Comparison of ENCODE assay signal across 12 cellular contexts in the genomic region with DNA sequence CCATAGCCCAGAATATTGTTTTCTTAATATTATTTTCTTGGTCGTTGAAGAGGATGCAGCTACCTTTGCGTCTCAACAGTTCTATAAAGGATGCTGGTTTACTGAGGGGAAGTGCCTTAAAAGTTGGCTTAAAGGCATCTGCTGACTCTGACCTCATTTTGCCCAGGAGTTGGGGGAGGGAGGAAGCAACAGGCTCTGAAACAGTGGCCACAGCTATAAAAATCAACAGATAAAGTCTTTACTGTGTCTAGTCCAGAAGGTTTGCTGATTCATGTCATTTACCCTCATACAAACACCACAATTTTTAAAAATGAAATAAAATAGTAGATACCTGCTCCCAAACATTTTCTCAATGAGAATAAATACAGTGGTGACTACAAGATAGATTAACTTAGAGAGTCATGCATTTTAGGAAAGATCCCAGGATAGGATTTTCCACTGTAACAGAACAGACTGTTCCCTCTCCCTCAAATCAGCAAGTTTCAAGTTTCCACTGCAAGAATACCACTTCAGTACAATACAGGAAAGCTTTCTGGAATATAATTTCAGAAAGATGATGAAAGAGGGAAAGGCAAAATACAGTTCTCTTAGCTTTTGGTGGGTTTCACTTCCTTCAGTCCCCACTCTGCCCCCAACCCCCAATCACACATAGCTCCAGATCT. TPM values are rescaled to one million over a fixed set of nuclear protein-coding genes. Genes with fewer than 3 reads are reported as not detected.
DNase-seq lines count a peak whose midpoint lies in the region; ATAC-seq and TF ChIP-seq lines count a peak whose summit lies in the region.
"Had no signal": no experiment of that assay in that cellular context is flagged by ENCODE, and none has a peak within 500 bp of the region (broad histone marks: within the 10 kb centered on the region; RNA-seq: fewer than 3 reads in every experiment).

No MANE protein-coding gene starts in this region.

- DNase-seq in ELF-1 (ENCODE audit: low read depth, low spot score): peak; percentile 44
- peak; percentile 18 to 34 for DNase-seq in Kasumi-1 (lab: John Stamatoyannopoulos, UW)
- DNase-seq in astrocyte of the spinal cord (ENCODE audit: low read depth, low spot score): peak; percentile 33
- DNase-seq in nephron progenitor cell: no peak
- DNase-seq in trophoblast cell: no peak
- DNase-seq in effector memory CD8-positive, alpha-beta T cell: no peak
- no peak for DNase-seq in Ammon's horn (ENCODE audit: low spot score)
- no peak for DNase-seq in left colon
- DNase-seq: activated CD4-positive, alpha-beta T cell treated with anti-CD3 and anti-CD28 coated beads, Interleukin-2, amount 50 U/mL, for 1 hour; pancreas; stimulated activated CD8-positive, alpha-beta memory T cell treated with anti-CD3 and anti-CD28 coated beads, Interleukin-4, amount 100 ng/mL, for 48 hours had no signal

- no peaks in the 10 kb centered on the region for H3K79me2 ChIP-seq in trophoblast cell (ENCODE audit: control insufficient read depth, insufficient read depth, low read length, poor library complexity)

- intact Hi-C loops in left colon (cut with DNase I, micrococcal nuclease): no loop called here

- no peak overlapping the region for H3K4me2 ChIP-seq in trophoblast cell (ENCODE audit: low read length)

- H3K4me3 ChIP-seq in astrocyte of the spinal cord (ENCODE audit: low read depth, low read length): no peak overlapping the region
- H3K4me3 ChIP-seq in trophoblast cell (ENCODE audit: low read depth, low read length): no peak overlapping the region
- H3K4me3 ChIP-seq: cardiac muscle cell had no signal

- no CpG with 5 or more reads among the region's 2 CpGs for WGBS in trophoblast cell (ENCODE audit: extremely low coverage, insufficient coverage, insufficient read length)

- H3K36me3 Mint-ChIP-seq in nephron progenitor cell (ENCODE audit: low read depth): peaks cover 25% of the 10 kb centered on the region
- H3K36me3 Mint-ChIP-seq in effector memory CD8-positive, alpha-beta T cell (ENCODE audit: insufficient read depth): no peaks in the 10 kb centered on the region

- H3K14ac ChIP-seq in trophoblast cell (ENCODE audit: low read length): no peak overlapping the region

- H3K27me3 ChIP-seq in trophoblast cell (ENCODE audit: insufficient read depth, low read length): no peaks in the 10 kb centered on the region
- H3K27me3 ChIP-seq: cardiac muscle cell, pancreas had no signal

- no peak overlapping the region for H3K27ac ChIP-seq in trophoblast cell (ENCODE audit: low read depth, low read length)
- H3K27ac ChIP-seq: cardiac muscle cell, pancreas had no signal

- TF ChIP-seq CTCF in astrocyte of the spinal cord (IDR thresholded peaks at IDR 0.05; ENCODE audit: low read depth, low read length) (no peak), nephron progenitor cell (IDR thresholded peaks at IDR 0.05) (no peak)

- H4K91ac ChIP-seq in trophoblast cell (ENCODE audit: low read depth, low read length): no peak overlapping the region

- H2BK5ac ChIP-seq in trophoblast cell (ENCODE audit: low read depth, low read length, poor library complexity): no peak overlapping the region

- peak overlapping the region; percentile 27 for H3K27ac Mint-ChIP-seq in nephron progenitor cell
- H3K27ac Mint-ChIP-seq in effector memory CD8-positive, alpha-beta T cell: no peak overlapping the region

- H3K79me1 ChIP-seq in trophoblast cell (ENCODE audit: low read length): no peaks in the 10 kb centered on the region

- H3K27me3 Mint-ChIP-seq in nephron progenitor cell (ENCODE audit: low read depth, poor library complexity): peaks cover 3% of the 10 kb centered on the region
- H3K27me3 Mint-ChIP-seq in effector memory CD8-positive, alpha-beta T cell: peaks cover 12 to 14% of the 10 kb centered on the region in 2 donors

- H3K4me1 ChIP-seq in trophoblast cell (ENCODE audit: control insufficient read depth in 1 of 2, insufficient read depth in 2 of 2, low read length in 2 of 2): no peaks in the 10 kb centered on the region
- H3K4me1 ChIP-seq: pancreas had no signal

- no peaks in the 10 kb centered on the region for H3K36me3 ChIP-seq in trophoblast cell (ENCODE audit: control insufficient read depth in 1 of 2, insufficient read depth in 2 of 2, low read length in 2 of 2)
- H3K36me3 ChIP-seq: cardiac muscle cell, pancreas had no signal

- peak overlapping the region; percentile 93 for H3K4me3 Mint-ChIP-seq in nephron progenitor cell
- H3K4me3 Mint-ChIP-seq in effector memory CD8-positive, alpha-beta T cell: no peak overlapping the region

- no peak overlapping the region for H3K4ac ChIP-seq in trophoblast cell (ENCODE audit: low read depth, low read length)

- peaks cover 59% of the 10 kb centered on the region for H3K9me3 Mint-ChIP-seq in nephron progenitor cell
- H3K9me3 Mint-ChIP-seq in effector memory CD8-positive, alpha-beta T cell: no peaks in the 10 kb centered on the region

- H3K9me3 ChIP-seq in trophoblast cell (ENCODE audit: insufficient read depth, low read depth, low read length): no peaks in the 10 kb centered on the region
- H3K9me3 ChIP-seq: pancreas had no signal

- in situ Hi-C loops in astrocyte of the spinal cord (cut with HindIII; ENCODE audit: low sequenced_read_pairs): no loop called here

- no peak overlapping the region for H3K23ac ChIP-seq in trophoblast cell (ENCODE audit: low read length)

- no peak overlapping the region for H4K12ac ChIP-seq in trophoblast cell (ENCODE audit: low read depth, low read length)

- H3K4me1 Mint-ChIP-seq in nephron progenitor cell: peaks cover 28% of the 10 kb centered on the region
- H3K4me1 Mint-ChIP-seq in effector memory CD8-positive, alpha-beta T cell (ENCODE audit: low read depth in 2 of 2): peaks cover 3 to 8% of the 10 kb centered on the region in 2 donors

- H2BK120ac ChIP-seq in trophoblast cell (ENCODE audit: insufficient read depth, low read length, poor library complexity): no peak overlapping the region

- H4K8ac ChIP-seq in trophoblast cell (ENCODE audit: low read depth, low read length): no peak overlapping the region

- no peak overlapping the region for H2BK12ac ChIP-seq in trophoblast cell (ENCODE audit: low read length)

- no peak overlapping the region for H2AK5ac ChIP-seq in trophoblast cell (ENCODE audit: low read length)

- H3K9ac ChIP-seq in trophoblast cell (ENCODE audit: low read length): no peak overlapping the region

- ATAC-seq in effector memory CD8-positive, alpha-beta T cell (replicated peaks): no peak
- ATAC-seq in left colon: no peak
- ATAC-seq: pancreas had no signal

- no peak overlapping the region for H2AFZ ChIP-seq in trophoblast cell (ENCODE audit: insufficient read depth, low read length, poor library complexity)

- no peak overlapping the region for H3K18ac ChIP-seq in trophoblast cell (ENCODE audit: low read length)

RNA-seq across cellular contexts. Expression of gene PHKA1, which starts 1.9 kb away (rescaled TPM):
- 3.1 and 3.5 TPM in 2 replicates for polyA plus RNA-seq in trophoblast cell (2013)
- 1 to 10 TPM; 3.9 TPM for total RNA-seq in left colon

Comparison
In these comparisons a context has a peak if more than half of its experiments do, and no peak if none do; other contexts are left out.
1. DNase-seq: peak in ELF-1 (single experiment), Kasumi-1 (2 of 2) and astrocyte of the spinal cord (single experiment); none in nephron progenitor cell (single experiment), trophoblast cell (0 of 2), effector memory CD8-positive, alpha-beta T cell (0 of 3), Ammon's horn (single experiment) and left colon (0 of 2).